Comparison of ENCODE assay signal across 8 cellular contexts in genomic region chr10:31146496-31147219, GRCh38.
DNase-seq lines count a peak whose midpoint lies in the region; ATAC-seq and TF ChIP-seq lines count a peak whose summit lies in the region.

No MANE protein-coding gene starts in this region.

- H3K36me3 ChIP-seq in RWPE2 (ENCODE audit: low read depth): no peaks in the 10 kb centered on the region

- peak overlapping the region; percentile 84 for H3K27ac Mint-ChIP-seq in osteocyte (ENCODE audit: unreplicated experiment)

- H3K9me3 Mint-ChIP-seq in osteocyte (ENCODE audit: unreplicated experiment): no peaks in the 10 kb centered on the region

- H3K27ac ChIP-seq in RWPE2 (ENCODE audit: poor library complexity, severe bottlenecking): peak overlapping the region; percentile 5

- TF ChIP-seq CTCF in RWPE2 (IDR thresholded peaks at IDR 0.05; ENCODE audit: poor library complexity, severe bottlenecking): no peak
- TF ChIP-seq CTCF in fibroblast of mammary gland (conservative IDR thresholded peaks at IDR 0.05; ENCODE audit: control insufficient read depth, insufficient read depth, low read depth, low read length): no peak
- no peak for TF ChIP-seq CTCF in osteocyte (IDR thresholded peaks at IDR 0.05)

- H3K9me3 ChIP-seq in RWPE2 (ENCODE audit: severe bottlenecking): no peaks in the 10 kb centered on the region

- ATAC-seq in RWPE2 (ENCODE audit: low read depth) (peak; percentile 73), GM21619 (IDR thresholded peaks at IDR 0.05; ENCODE audit: unreplicated experiment) (no peak)

- H3K4me3 ChIP-seq in RWPE2 (ENCODE audit: severe bottlenecking): no peak overlapping the region
- no peak overlapping the region for H3K4me3 ChIP-seq in fibroblast of mammary gland (ENCODE audit: control insufficient read depth, low read depth, low read length)

- peaks cover 40% of the 10 kb centered on the region for H3K4me1 Mint-ChIP-seq in osteocyte (ENCODE audit: unreplicated experiment)

- H3K27me3 Mint-ChIP-seq in osteocyte (ENCODE audit: unreplicated experiment): no peaks in the 10 kb centered on the region

- H3K4me1 ChIP-seq in RWPE2 (ENCODE audit: insufficient read depth, poor library complexity, severe bottlenecking): peaks cover 10% of the 10 kb centered on the region

- H3K36me3 Mint-ChIP-seq in osteocyte (ENCODE audit: unreplicated experiment): no peaks in the 10 kb centered on the region

- peak; percentile 90 for DNase-seq in EH (ENCODE audit: low read depth)
- DNase-seq in RWPE2 (ENCODE audit: low spot score): no peak
- peak; percentile 84 for DNase-seq in fibroblast of mammary gland (ENCODE audit: low read depth)
- no peak for DNase-seq in osteocyte (ENCODE audit: extremely low spot score, unreplicated experiment)
- DNase-seq in NCI-H748 treated with DMSO at 0.1 percent for 48 hours (lab: John Stamatoyannopoulos, UW): no peak
- DNase-seq in DMS 273 treated with DMSO at 0.1 percent for 48 hours (lab: John Stamatoyannopoulos, UW): no peak
- no peak for DNase-seq in ureter (ENCODE audit: low spot score)

- H3K27me3 ChIP-seq in RWPE2 (ENCODE audit: insufficient read depth, poor library complexity, severe bottlenecking): no peaks in the 10 kb centered on the region

- H3K4me3 Mint-ChIP-seq in osteocyte (ENCODE audit: unreplicated experiment): no peak overlapping the region

Comparison
In these comparisons a context has a peak if more than half of its experiments do, and no peak if none do; other contexts are left out.
1. DNase-seq: peak in EH (single experiment) and fibroblast of mammary gland (single experiment); none in RWPE2 (single experiment), osteocyte (single experiment), NCI-H748 treated with DMSO at 0.1 percent for 48 hours (single experiment), DMS 273 treated with DMSO at 0.1 percent for 48 hours (single experiment) and ureter (single experiment).